In the genomic region with DNA sequence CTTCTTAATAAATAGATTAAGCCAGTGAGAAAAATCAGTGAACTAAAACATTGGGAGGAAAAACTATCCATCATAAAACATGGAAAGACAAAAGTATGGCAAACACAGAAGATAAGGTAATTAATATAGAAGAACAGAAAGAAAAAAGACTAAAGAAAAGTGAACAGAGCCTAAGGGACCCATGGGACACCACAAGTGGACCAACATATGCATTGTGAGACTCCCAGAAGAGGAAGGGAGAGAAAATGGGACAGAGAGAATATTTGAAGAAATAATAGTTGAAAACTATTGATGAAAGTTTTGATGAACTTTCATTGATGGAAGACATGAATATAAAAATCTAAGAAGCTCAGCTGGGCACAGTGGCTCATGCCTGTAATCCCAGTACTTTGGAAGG, we compare ENCODE assay signal across 11 cellular contexts.
"Had no signal": no experiment of that assay in that cellular context is flagged by ENCODE, and none has a peak within 500 bp of the region (broad histone marks: within the 10 kb centered on the region; RNA-seq: fewer than 3 reads in every experiment).

No MANE protein-coding gene starts in this region.

- H3K36me3 ChIP-seq: HAP-1 had no signal

- H2AFZ ChIP-seq: GM23248, GM23338 had no signal

- ATAC-seq: GM23338, HCT116 had no signal

- H3K9me3 ChIP-seq: HAP-1 had no signal

- DNase-seq: GM23248, GOT3, H7, H9, HCEC 1CT, HFFc6 had no signal

- H3K4me1 ChIP-seq: HAP-1 had no signal

- H3K9ac ChIP-seq: GM23248 had no signal

- H3K27ac ChIP-seq: GM23248 had no signal

- H3K4me2 ChIP-seq: GM23338 had no signal

- FAIRE-seq: H1, H54 had no signal

- H3K4me3 ChIP-seq: GM23248, GM23338, HAP-1 had no signal
